Comparison of ENCODE assay signal across 2 cellular contexts in the genomic region with DNA sequence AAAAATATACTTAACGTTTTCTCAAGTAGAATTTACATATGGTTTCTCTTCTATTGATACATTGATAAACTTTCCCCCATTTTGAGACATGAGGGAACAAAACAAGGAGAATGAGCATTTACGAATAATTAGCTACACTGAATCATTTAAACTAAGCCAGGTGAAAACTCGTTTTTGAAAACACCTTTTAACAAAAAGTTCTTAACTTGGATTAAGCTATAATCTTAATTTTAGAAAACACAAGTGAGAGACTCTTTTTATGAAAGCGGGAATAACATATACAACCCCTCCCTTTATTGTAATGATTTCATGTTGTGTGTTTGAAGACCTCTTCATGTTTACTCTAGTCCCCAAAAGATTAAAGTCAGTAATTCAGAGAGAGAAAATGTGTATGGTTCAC.
A peak's percentile ranks its signal among the peaks of the same experiment; 100 is the strongest.
TF ChIP-seq lines count a peak whose summit lies in the region.

No MANE protein-coding gene starts in this region.

TF ChIP-seq in K562, 482 proteins besides CTCF, POLR2A, EP300 and RAD21:
- no peak for TF ChIP-seq GTF2A2 (tag; IDR thresholded peaks at IDR 0.05)
- TF ChIP-seq CBX8 (IDR thresholded peaks at IDR 0.05; ENCODE audit: borderline replicate concordance, extremely low read depth, low read depth, low read length, poor library complexity, severe bottlenecking) = peak; percentile 91
- no peak for TF ChIP-seq PHF21A (IDR thresholded peaks at IDR 0.05; ENCODE audit: borderline replicate concordance, low read depth)

TF ChIP-seq in WTC11, 78 proteins besides CTCF, POLR2A, EP300 and RAD21:
- TF ChIP-seq JUN (CRISPR knock-in tag; IDR thresholded peaks at IDR 0.05) = no peak
- TF ChIP-seq, protein P1, sequence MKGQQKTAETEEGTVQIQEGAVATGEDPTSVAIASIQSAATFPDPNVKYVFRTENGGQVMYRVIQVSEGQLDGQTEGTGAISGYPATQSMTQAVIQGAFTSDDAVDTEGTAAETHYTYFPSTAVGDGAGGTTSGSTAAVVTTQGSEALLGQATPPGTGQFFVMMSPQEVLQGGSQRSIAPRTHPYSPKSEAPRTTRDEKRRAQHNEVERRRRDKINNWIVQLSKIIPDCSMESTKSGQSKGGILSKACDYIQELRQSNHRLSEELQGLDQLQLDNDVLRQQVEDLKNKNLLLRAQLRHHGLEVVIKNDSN (CRISPR knock-in tag; IDR thresholded peaks at IDR 0.05) = no peak
- TF ChIP-seq JAZF1 (CRISPR knock-in tag; IDR thresholded peaks at IDR 0.05) = no peak
- no peak for TF ChIP-seq ZNF121 (CRISPR knock-in tag; IDR thresholded peaks at IDR 0.05)
- TF ChIP-seq, protein P2, sequence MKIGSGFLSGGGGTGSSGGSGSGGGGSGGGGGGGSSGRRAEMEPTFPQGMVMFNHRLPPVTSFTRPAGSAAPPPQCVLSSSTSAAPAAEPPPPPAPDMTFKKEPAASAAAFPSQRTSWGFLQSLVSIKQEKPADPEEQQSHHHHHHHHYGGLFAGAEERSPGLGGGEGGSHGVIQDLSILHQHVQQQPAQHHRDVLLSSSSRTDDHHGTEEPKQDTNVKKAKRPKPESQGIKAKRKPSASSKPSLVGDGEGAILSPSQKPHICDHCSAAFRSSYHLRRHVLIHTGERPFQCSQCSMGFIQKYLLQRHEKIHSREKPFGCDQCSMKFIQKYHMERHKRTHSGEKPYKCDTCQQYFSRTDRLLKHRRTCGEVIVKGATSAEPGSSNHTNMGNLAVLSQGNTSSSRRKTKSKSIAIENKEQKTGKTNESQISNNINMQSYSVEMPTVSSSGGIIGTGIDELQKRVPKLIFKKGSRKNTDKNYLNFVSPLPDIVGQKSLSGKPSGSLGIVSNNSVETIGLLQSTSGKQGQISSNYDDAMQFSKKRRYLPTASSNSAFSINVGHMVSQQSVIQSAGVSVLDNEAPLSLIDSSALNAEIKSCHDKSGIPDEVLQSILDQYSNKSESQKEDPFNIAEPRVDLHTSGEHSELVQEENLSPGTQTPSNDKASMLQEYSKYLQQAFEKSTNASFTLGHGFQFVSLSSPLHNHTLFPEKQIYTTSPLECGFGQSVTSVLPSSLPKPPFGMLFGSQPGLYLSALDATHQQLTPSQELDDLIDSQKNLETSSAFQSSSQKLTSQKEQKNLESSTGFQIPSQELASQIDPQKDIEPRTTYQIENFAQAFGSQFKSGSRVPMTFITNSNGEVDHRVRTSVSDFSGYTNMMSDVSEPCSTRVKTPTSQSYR (CRISPR knock-in tag; IDR thresholded peaks at IDR 0.05) = no peak
- TF ChIP-seq, protein P3, sequence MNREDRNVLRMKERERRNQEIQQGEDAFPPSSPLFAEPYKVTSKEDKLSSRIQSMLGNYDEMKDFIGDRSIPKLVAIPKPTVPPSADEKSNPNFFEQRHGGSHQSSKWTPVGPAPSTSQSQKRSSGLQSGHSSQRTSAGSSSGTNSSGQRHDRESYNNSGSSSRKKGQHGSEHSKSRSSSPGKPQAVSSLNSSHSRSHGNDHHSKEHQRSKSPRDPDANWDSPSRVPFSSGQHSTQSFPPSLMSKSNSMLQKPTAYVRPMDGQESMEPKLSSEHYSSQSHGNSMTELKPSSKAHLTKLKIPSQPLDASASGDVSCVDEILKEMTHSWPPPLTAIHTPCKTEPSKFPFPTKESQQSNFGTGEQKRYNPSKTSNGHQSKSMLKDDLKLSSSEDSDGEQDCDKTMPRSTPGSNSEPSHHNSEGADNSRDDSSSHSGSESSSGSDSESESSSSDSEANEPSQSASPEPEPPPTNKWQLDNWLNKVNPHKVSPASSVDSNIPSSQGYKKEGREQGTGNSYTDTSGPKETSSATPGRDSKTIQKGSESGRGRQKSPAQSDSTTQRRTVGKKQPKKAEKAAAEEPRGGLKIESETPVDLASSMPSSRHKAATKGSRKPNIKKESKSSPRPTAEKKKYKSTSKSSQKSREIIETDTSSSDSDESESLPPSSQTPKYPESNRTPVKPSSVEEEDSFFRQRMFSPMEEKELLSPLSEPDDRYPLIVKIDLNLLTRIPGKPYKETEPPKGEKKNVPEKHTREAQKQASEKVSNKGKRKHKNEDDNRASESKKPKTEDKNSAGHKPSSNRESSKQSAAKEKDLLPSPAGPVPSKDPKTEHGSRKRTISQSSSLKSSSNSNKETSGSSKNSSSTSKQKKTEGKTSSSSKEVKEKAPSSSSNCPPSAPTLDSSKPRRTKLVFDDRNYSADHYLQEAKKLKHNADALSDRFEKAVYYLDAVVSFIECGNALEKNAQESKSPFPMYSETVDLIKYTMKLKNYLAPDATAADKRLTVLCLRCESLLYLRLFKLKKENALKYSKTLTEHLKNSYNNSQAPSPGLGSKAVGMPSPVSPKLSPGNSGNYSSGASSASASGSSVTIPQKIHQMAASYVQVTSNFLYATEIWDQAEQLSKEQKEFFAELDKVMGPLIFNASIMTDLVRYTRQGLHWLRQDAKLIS (CRISPR knock-in tag; IDR thresholded peaks at IDR 0.05; ENCODE audit: borderline replicate concordance) = no peak
- no peak for TF ChIP-seq CREM (CRISPR knock-in tag; IDR thresholded peaks at IDR 0.05)
- TF ChIP-seq, protein P4, sequence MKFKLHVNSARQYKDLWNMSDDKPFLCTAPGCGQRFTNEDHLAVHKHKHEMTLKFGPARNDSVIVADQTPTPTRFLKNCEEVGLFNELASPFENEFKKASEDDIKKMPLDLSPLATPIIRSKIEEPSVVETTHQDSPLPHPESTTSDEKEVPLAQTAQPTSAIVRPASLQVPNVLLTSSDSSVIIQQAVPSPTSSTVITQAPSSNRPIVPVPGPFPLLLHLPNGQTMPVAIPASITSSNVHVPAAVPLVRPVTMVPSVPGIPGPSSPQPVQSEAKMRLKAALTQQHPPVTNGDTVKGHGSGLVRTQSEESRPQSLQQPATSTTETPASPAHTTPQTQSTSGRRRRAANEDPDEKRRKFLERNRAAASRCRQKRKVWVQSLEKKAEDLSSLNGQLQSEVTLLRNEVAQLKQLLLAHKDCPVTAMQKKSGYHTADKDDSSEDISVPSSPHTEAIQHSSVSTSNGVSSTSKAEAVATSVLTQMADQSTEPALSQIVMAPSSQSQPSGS (CRISPR knock-in tag; IDR thresholded peaks at IDR 0.05; ENCODE audit: borderline replicate concordance, low read depth) = no peak
- no peak for TF ChIP-seq KAT7 (CRISPR knock-in tag; IDR thresholded peaks at IDR 0.05; ENCODE audit: borderline replicate concordance)
- no peak for TF ChIP-seq NFYB (CRISPR knock-in tag; conservative IDR thresholded peaks at IDR 0.05; ENCODE audit: low read depth)
- TF ChIP-seq SMAD3 (CRISPR knock-in tag; IDR thresholded peaks at IDR 0.05; ENCODE audit: borderline replicate concordance) = no peak
- TF ChIP-seq, protein P5, sequence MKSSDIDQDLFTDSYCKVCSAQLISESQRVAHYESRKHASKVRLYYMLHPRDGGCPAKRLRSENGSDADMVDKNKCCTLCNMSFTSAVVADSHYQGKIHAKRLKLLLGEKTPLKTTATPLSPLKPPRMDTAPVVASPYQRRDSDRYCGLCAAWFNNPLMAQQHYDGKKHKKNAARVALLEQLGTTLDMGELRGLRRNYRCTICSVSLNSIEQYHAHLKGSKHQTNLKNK (CRISPR knock-in tag; IDR thresholded peaks at IDR 0.05) = no peak
- TF ChIP-seq, protein P6, sequence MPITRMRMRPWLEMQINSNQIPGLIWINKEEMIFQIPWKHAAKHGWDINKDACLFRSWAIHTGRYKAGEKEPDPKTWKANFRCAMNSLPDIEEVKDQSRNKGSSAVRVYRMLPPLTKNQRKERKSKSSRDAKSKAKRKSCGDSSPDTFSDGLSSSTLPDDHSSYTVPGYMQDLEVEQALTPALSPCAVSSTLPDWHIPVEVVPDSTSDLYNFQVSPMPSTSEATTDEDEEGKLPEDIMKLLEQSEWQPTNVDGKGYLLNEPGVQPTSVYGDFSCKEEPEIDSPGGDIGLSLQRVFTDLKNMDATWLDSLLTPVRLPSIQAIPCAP (CRISPR knock-in tag; IDR thresholded peaks at IDR 0.05) = no peak
- no peak for TF ChIP-seq NR3C1 (CRISPR knock-in tag; conservative IDR thresholded peaks at IDR 0.05; ENCODE audit: low read depth)
- TF ChIP-seq MYBL2 (CRISPR knock-in tag; IDR thresholded peaks at IDR 0.05) = no peak
- TF ChIP-seq NR2C2 (CRISPR knock-in tag; IDR thresholded peaks at IDR 0.05) = no peak
- no peak for TF ChIP-seq ESRRA (CRISPR knock-in tag; IDR thresholded peaks at IDR 0.05; ENCODE audit: borderline replicate concordance)
- TF ChIP-seq, protein P7, sequence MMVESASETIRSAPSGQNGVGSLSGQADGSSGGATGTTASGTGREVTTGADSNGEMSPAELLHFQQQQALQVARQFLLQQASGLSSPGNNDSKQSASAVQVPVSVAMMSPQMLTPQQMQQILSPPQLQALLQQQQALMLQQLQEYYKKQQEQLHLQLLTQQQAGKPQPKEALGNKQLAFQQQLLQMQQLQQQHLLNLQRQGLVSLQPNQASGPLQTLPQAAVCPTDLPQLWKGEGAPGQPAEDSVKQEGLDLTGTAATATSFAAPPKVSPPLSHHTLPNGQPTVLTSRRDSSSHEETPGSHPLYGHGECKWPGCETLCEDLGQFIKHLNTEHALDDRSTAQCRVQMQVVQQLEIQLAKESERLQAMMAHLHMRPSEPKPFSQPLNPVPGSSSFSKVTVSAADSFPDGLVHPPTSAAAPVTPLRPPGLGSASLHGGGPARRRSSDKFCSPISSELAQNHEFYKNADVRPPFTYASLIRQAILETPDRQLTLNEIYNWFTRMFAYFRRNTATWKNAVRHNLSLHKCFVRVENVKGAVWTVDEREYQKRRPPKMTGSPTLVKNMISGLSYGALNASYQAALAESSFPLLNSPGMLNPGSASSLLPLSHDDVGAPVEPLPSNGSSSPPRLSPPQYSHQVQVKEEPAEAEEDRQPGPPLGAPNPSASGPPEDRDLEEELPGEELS (CRISPR knock-in tag; IDR thresholded peaks at IDR 0.05) = no peak
- TF ChIP-seq CREB1 (CRISPR knock-in tag; IDR thresholded peaks at IDR 0.05) = no peak
